In the genomic region with DNA sequence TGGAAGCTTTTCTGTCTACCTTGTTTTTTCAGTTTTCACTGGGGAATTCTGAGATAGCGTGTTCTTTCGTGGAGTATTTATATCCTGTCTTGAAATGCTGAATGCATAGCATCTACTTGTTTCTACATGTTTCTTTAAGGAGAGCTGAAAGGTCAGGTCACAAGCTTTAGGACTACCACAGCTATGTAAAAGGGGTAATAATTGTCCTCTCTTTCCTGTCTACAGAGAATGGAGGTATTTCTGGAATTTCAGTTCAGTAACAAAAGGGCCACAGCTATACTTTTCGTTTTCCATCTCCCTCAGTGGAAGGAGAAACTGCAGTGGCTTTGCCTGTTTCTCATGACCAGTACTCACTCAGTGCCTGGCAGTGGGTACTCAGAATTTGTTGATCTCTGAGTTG, we compare ENCODE assay signal across 14 cellular contexts. TPM values are rescaled to one million over a fixed set of nuclear protein-coding genes. Genes with fewer than 3 reads are reported as not detected.
DNase-seq lines count a peak whose midpoint lies in the region; ATAC-seq and TF ChIP-seq lines count a peak whose summit lies in the region.
"Had no signal": no experiment of that assay in that cellular context is flagged by ENCODE, and none has a peak within 500 bp of the region (broad histone marks: within the 10 kb centered on the region; RNA-seq: fewer than 3 reads in every experiment).

No MANE protein-coding gene starts in this region.

- peaks cover 63% of the 10 kb centered on the region for H3K4me1 Mint-ChIP-seq in nephron
- peaks cover 33% of the 10 kb centered on the region for H3K4me1 Mint-ChIP-seq in activated T-cell treated with anti-CD3 and anti-CD28 coated beads, Interleukin-2, amount 50 U/mL, for 72 hours (ENCODE audit: low read depth)

- H3F3A ChIP-seq in Loucy (ENCODE audit: low read depth): 0 out of 2 replicates have a peak, but pooled peaks cover 5% of the 10 kb centered on the region

- H3K27ac Mint-ChIP-seq in nephron: peak overlapping the region; percentile 0 to 33 (median 6)
- H3K27ac Mint-ChIP-seq in activated T-cell treated with anti-CD3 and anti-CD28 coated beads, Interleukin-2, amount 50 U/mL, for 72 hours: no peak overlapping the region
- H3K27ac Mint-ChIP-seq: activated naive CD4-positive, alpha-beta T cell treated with anti-CD3 and anti-CD28 coated beads, Interleukin-2, amount 10 ng/mL, durations not matched to agents 7 days and 5 days had no signal

- TF ChIP-seq CTCF in AG04450 (IDR thresholded peaks at IDR 0.05; ENCODE audit: low read depth, low read length) (no peak), Loucy (conservative IDR thresholded peaks at IDR 0.05; ENCODE audit: low read length) (no peak), nephron (IDR thresholded peaks at IDR 0.05; ENCODE audit: unreplicated experiment in 3 of 3) (no peak)

- H3K4me3 ChIP-seq in AG04450 (ENCODE audit: low read depth, low read length): no peak overlapping the region
- H3K4me3 ChIP-seq in Loucy (ENCODE audit: low read length, poor library complexity, severe bottlenecking): peak overlapping the region; percentile 81

- H3K4me1 ChIP-seq in Loucy (ENCODE audit: insufficient read depth, low read length, poor library complexity, severe bottlenecking): peaks cover 83% of the 10 kb centered on the region
- H3K4me1 ChIP-seq: BE2C had no signal

- H3K9me3 ChIP-seq in AG04450 (ENCODE audit: control insufficient read depth, insufficient read depth, low read length) (no peaks in the 10 kb centered on the region), Loucy (ENCODE audit: insufficient read depth, low read depth, low read length) (no peaks in the 10 kb centered on the region)
- H3K9me3 ChIP-seq: BE2C had no signal

- H4K20me1 ChIP-seq in Loucy (ENCODE audit: insufficient read depth, low read length, poor library complexity, severe bottlenecking): peaks cover 13% of the 10 kb centered on the region

- peaks cover 19% of the 10 kb centered on the region for H3K27me3 Mint-ChIP-seq in nephron (ENCODE audit: low read depth)
- H3K27me3 Mint-ChIP-seq in activated T-cell treated with anti-CD3 and anti-CD28 coated beads, Interleukin-2, amount 50 U/mL, for 72 hours (ENCODE audit: low read depth): no peaks in the 10 kb centered on the region

- H3K27ac ChIP-seq in AG04450 (ENCODE audit: low read depth, low read length): peak overlapping the region; percentile 62

- H3K27me3 ChIP-seq in AG04450 (ENCODE audit: control insufficient read depth, insufficient read depth, low read length) (no peaks in the 10 kb centered on the region), Loucy (ENCODE audit: insufficient read depth, low read length, poor library complexity, severe bottlenecking) (no peaks in the 10 kb centered on the region)
- H3K27me3 ChIP-seq: BE2C had no signal

- H3K79me2 ChIP-seq in Loucy (ENCODE audit: insufficient read depth, low read length): peaks cover 92% of the 10 kb centered on the region

- ATAC-seq in activated T-cell treated with anti-CD3 and anti-CD28 coated beads, Interleukin-2, amount 50 U/mL, for 72 hours (replicated peaks in 1 of 2): no peak
- ATAC-seq in HG03520 (IDR thresholded peaks at IDR 0.05; ENCODE audit: unreplicated experiment): no peak
- ATAC-seq in GM21576 (IDR thresholded peaks at IDR 0.05; ENCODE audit: unreplicated experiment): no peak
- ATAC-seq: sciatic nerve had no signal

- CTCF ChIA-PET in AG04450 (lab: Charles Lee): interaction anchor here (1.0 to 4.1 kb wide), 5 partner anchors 11 to 53 kb away, joined by 3 to 50 read pairs (median 6); partner anchors contain the start of gene CCDC9B

- DNase-seq in AG04450 (ENCODE audit: low read depth, low spot score) (no peak), dermis blood vessel endothelial cell (peak; percentile 57), GM19238 (ENCODE audit: insufficient read length, low spot score) (no peak)
- DNase-seq in activated T-cell treated with anti-CD3 and anti-CD28 coated beads, Interleukin-2, amount 50 U/mL, for 72 hours: no peak
- DNase-seq: activated naive CD4-positive, alpha-beta T cell treated with anti-CD3 and anti-CD28 coated beads, Interleukin-2, amount 10 ng/mL, durations not matched to agents 7 days and 5 days; BE2C; hippocampal formation; midbrain had no signal

- H3K36me3 Mint-ChIP-seq in nephron (ENCODE audit: low read depth): peaks cover 5% of the 10 kb centered on the region
- H3K36me3 Mint-ChIP-seq in activated T-cell treated with anti-CD3 and anti-CD28 coated beads, Interleukin-2, amount 50 U/mL, for 72 hours (ENCODE audit: insufficient read depth in 2 of 2): no peaks in the 10 kb centered on the region

- peak overlapping the region; percentile 82 for H3K9ac ChIP-seq in Loucy (ENCODE audit: low read depth, low read length, poor library complexity, severe bottlenecking)

- peaks cover 3% of the 10 kb centered on the region; the same call in 1 of the 2 replicates for H3K36me3 ChIP-seq in Loucy (ENCODE audit: insufficient read depth, low read length)

- peak overlapping the region; percentile 2 to 59 (median 18) for H3K4me3 Mint-ChIP-seq in nephron
- H3K4me3 Mint-ChIP-seq in activated T-cell treated with anti-CD3 and anti-CD28 coated beads, Interleukin-2, amount 50 U/mL, for 72 hours: no peak overlapping the region
- H3K4me3 Mint-ChIP-seq: activated naive CD4-positive, alpha-beta T cell treated with anti-CD3 and anti-CD28 coated beads, Interleukin-2, amount 10 ng/mL, durations not matched to agents 7 days and 5 days had no signal

- H2AFZ ChIP-seq in Loucy (ENCODE audit: low read length): no peak overlapping the region

- POLR2A ChIA-PET in AG04450 (lab: Yijun Ruan, JAX): interaction anchor here (1.0 to 7.6 kb wide), 3 partner anchors 12 to 17 kb away, joined by 3 to 101 read pairs (median 5); partner anchors contain the start of gene CCDC9B

- peak overlapping the region; percentile 84 for H3K4me2 ChIP-seq in Loucy (ENCODE audit: low read depth, low read length, poor library complexity, severe bottlenecking)

- no peaks in the 10 kb centered on the region for H3K9me3 Mint-ChIP-seq in nephron
- no peaks in the 10 kb centered on the region for H3K9me3 Mint-ChIP-seq in activated T-cell treated with anti-CD3 and anti-CD28 coated beads, Interleukin-2, amount 50 U/mL, for 72 hours
- H3K9me3 Mint-ChIP-seq: activated naive CD4-positive, alpha-beta T cell treated with anti-CD3 and anti-CD28 coated beads, Interleukin-2, amount 10 ng/mL, durations not matched to agents 7 days and 5 days had no signal

- no peaks in the 10 kb centered on the region for H3K9me2 ChIP-seq in Loucy (replicated peaks; ENCODE audit: low read depth, low read length)

RNA-seq across cellular contexts. Expression of gene INAFM2, which starts 4.7 kb away (rescaled TPM):
- 10.4 and 11.4 TPM in 2 replicates for polyA plus RNA-seq in AG04450 (2011; rRNA removed)
- 5.0 and 6.6 TPM in 2 replicates for polyA minus RNA-seq in AG04450 (2011; rRNA and poly(A)+ RNA removed)
- 14.9 and 20.3 TPM in 2 replicates for total RNA-seq in dermis blood vessel endothelial cell
- 10 to 100 TPM in 1 of 2 donors, 1 to 10 TPM in 1; 7.1 to 10.2 TPM for total RNA-seq in activated T-cell treated with anti-CD3 and anti-CD28 coated beads, Interleukin-2, amount 50 U/mL, for 72 hours

RNA-seq across cellular contexts. Expression of gene CCDC9B, which starts 12.6 kb away (rescaled TPM):
- 5.5 and 8.4 TPM in 2 replicates for polyA plus RNA-seq in AG04450 (2011; rRNA removed)
- polyA minus RNA-seq in AG04450 (2011; rRNA and poly(A)+ RNA removed): 34.8 and 39.9 TPM in 2 replicates
- total RNA-seq in dermis blood vessel endothelial cell: 10.0 and 21.9 TPM in 2 replicates
- total RNA-seq in activated T-cell treated with anti-CD3 and anti-CD28 coated beads, Interleukin-2, amount 50 U/mL, for 72 hours: 1 to 10 TPM; 1.0 to 1.6 TPM

RNA-seq across cellular contexts. Expression of gene PLCB2, which starts 20.4 kb away (rescaled TPM):
- 0.24 and 0.32 TPM in 2 replicates for polyA plus RNA-seq in AG04450 (2011; rRNA removed)
- polyA minus RNA-seq in AG04450 (2011; rRNA and poly(A)+ RNA removed): 0.23 and 0.26 TPM in 2 replicates
- total RNA-seq in dermis blood vessel endothelial cell: under 0.01 and 0.05 TPM in 2 replicates
- 10 to 100 TPM; 90.4 to 91.8 TPM for total RNA-seq in activated T-cell treated with anti-CD3 and anti-CD28 coated beads, Interleukin-2, amount 50 U/mL, for 72 hours

RNA-seq across cellular contexts. Expression of gene PHGR1, which starts 22.7 kb away (rescaled TPM):
- polyA plus RNA-seq in AG04450 (2011; rRNA removed): not detected in 2 replicates
- polyA minus RNA-seq in AG04450 (2011; rRNA and poly(A)+ RNA removed): not detected in 2 replicates
- total RNA-seq in dermis blood vessel endothelial cell: not detected in 2 replicates
- total RNA-seq in activated T-cell treated with anti-CD3 and anti-CD28 coated beads, Interleukin-2, amount 50 U/mL, for 72 hours: not detected
- total RNA-seq: sciatic nerve, urinary bladder had no signal

RNA-seq across cellular contexts. Expression of gene DISP2, which starts 29.8 kb away (rescaled TPM):
- 0.11 and 0.36 TPM in 2 replicates for polyA plus RNA-seq in AG04450 (2011; rRNA removed)
- polyA minus RNA-seq in AG04450 (2011; rRNA and poly(A)+ RNA removed): 0.09 TPM in 2 replicates
- 0.09 and 0.17 TPM in 2 replicates for total RNA-seq in dermis blood vessel endothelial cell
- under 1 TPM; 0.19 to 0.34 TPM for total RNA-seq in activated T-cell treated with anti-CD3 and anti-CD28 coated beads, Interleukin-2, amount 50 U/mL, for 72 hours

Comparison
In these comparisons a context has a peak if more than half of its experiments do, and no peak if none do; other contexts are left out.
1. H3K4me3 Mint-ChIP-seq: peak in nephron (3 of 3); none in activated T-cell treated with anti-CD3 and anti-CD28 coated beads, Interleukin-2, amount 50 U/mL, for 72 hours (0 of 2).
2. RNA of gene PLCB2, which starts 20.4 kb away (total RNA-seq): 90.4 to 91.8 TPM in activated T-cell treated with anti-CD3 and anti-CD28 coated beads, Interleukin-2, amount 50 U/mL, for 72 hours; under 0.01 to 0.05 TPM in dermis blood vessel endothelial cell; every median in the first group is over 10 times any median in the second.